Comparison of ENCODE assay signal across 8 cellular contexts in genomic region chr22:41300661-41301060, GRCh38. TPM values are rescaled to one million over a fixed set of nuclear protein-coding genes. Genes with fewer than 3 reads are reported as not detected.
A peak's percentile ranks its signal among the peaks of the same experiment; 100 is the strongest.
DNase-seq lines count a peak whose midpoint lies in the region; ATAC-seq and TF ChIP-seq lines count a peak whose summit lies in the region.

No MANE protein-coding gene starts in this region.

- TF ChIP-seq CTCF in HCT116 (IDR thresholded peaks at IDR 0.05 in 2 of 3, conservative IDR thresholded peaks at IDR 0.05 in 1 of 3; ENCODE audit: borderline replicate concordance in 1 of 3, insufficient read depth in 1 of 3, low read depth in 2 of 3, low read length in 2 of 3): no peak
- TF ChIP-seq CTCF in hepatocyte (IDR thresholded peaks at IDR 0.05; ENCODE audit: poor library complexity): no peak
- TF ChIP-seq CTCF in smooth muscle cell (IDR thresholded peaks at IDR 0.05; ENCODE audit: borderline replicate concordance, insufficient read depth, poor library complexity, severe bottlenecking): no peak

- no peaks in the 10 kb centered on the region for H3K27me3 ChIP-seq in HCT116 (ENCODE audit: insufficient read depth, low read length)
- H3K27me3 ChIP-seq in hepatocyte: no peaks in the 10 kb centered on the region
- H3K27me3 ChIP-seq in smooth muscle cell (ENCODE audit: low read depth): no peaks in the 10 kb centered on the region

- H3K79me2 ChIP-seq in HCT116 (ENCODE audit: insufficient read depth, low read length) (peaks cover 45% of the 10 kb centered on the region), hepatocyte (peaks cover 51% of the 10 kb centered on the region), smooth muscle cell (ENCODE audit: low read depth) (peaks cover 52% of the 10 kb centered on the region)

- peaks cover 1% of the 10 kb centered on the region for H3K36me3 Mint-ChIP-seq in activated CD4-positive, alpha-beta memory T cell treated with anti-CD3 and anti-CD28 coated beads for 36 hours

- H3K4me1 Mint-ChIP-seq in activated CD4-positive, alpha-beta memory T cell treated with anti-CD3 and anti-CD28 coated beads for 36 hours (ENCODE audit: low read depth): peaks cover 28% of the 10 kb centered on the region

- no peak for ATAC-seq in HCT116

- H3K4me3 Mint-ChIP-seq in activated CD4-positive, alpha-beta memory T cell treated with anti-CD3 and anti-CD28 coated beads for 36 hours: peak overlapping the region; percentile 72

- CTCF ChIA-PET in HCT116 (lab: Charles Lee): interaction anchor here (1.0 to 1.2 kb wide), 5 partner anchors 10 to 378 kb away, joined by 3 to 6 read pairs (median 4); no protein-coding TSS in a partner anchor
- CTCF ChIA-PET in activated CD4-positive, alpha-beta memory T cell treated with anti-CD3 and anti-CD28 coated beads for 36 hours (lab: Charles Lee): interaction anchor here (1.1 to 1.2 kb wide), 4 partner anchors 14 to 378 kb away, joined by 3 to 24 read pairs (median 6); partner anchors contain the start of genes ACO2, PHF5A and RANGAP1

- TF ChIP-seq RAD21 in HCT116 (IDR thresholded peaks at IDR 0.05; ENCODE audit: low read depth): no peak

- H3K4me2 ChIP-seq in HCT116 (ENCODE audit: low read length): peak overlapping the region; percentile 79
- H3K4me2 ChIP-seq in hepatocyte: peak overlapping the region; percentile 93
- peak overlapping the region; percentile 99 for H3K4me2 ChIP-seq in smooth muscle cell

- H3K4me1 ChIP-seq in HCT116 (ENCODE audit: control insufficient read depth in 1 of 2, insufficient read depth in 2 of 2, low read length in 2 of 2) (peaks cover 11 to 37% of the 10 kb centered on the region in 2 experiments), hepatocyte (ENCODE audit: insufficient read depth) (peaks cover 19% of the 10 kb centered on the region), smooth muscle cell (ENCODE audit: low read depth) (peaks cover 10% of the 10 kb centered on the region)

- intact Hi-C loops in HCT116 (cut with micrococcal nuclease): no loop called here
- intact Hi-C loops in activated CD4-positive, alpha-beta memory T cell treated with anti-CD3 and anti-CD28 coated beads for 36 hours (cut with micrococcal nuclease): loop anchor here (1.0 to 5.0 kb wide), 4 partner anchors 14 to 278 kb away; partner anchors contain the start of genes ACO2, PHF5A, RANGAP1 and TEF

- 56% methylated on average over 7 of the region's 7 CpGs for WGBS in hepatocyte (ENCODE audit: low lambda C conversion rate, missing lambda C conversion rate)
- 66% methylated on average over 7 of the region's 7 CpGs for WGBS in smooth muscle cell (ENCODE audit: low lambda C conversion rate)

- no peak for TF ChIP-seq POLR2A in HCT116 (IDR thresholded peaks at IDR 0.05; ENCODE audit: borderline replicate concordance, extremely low read depth, insufficient read depth, insufficient read length)

- no peaks in the 10 kb centered on the region for H3F3A ChIP-seq in smooth muscle cell (ENCODE audit: low read depth)

- H3K27ac ChIP-seq in HCT116 (ENCODE audit: low read depth, low read length) (no peak overlapping the region), hepatocyte (peak overlapping the region; percentile 97), smooth muscle cell (ENCODE audit: low read depth) (peak overlapping the region; percentile 75)

- H3K36me3 ChIP-seq in HCT116 (ENCODE audit: control insufficient read depth in 1 of 2, insufficient read depth in 2 of 2, low read length in 2 of 2) (no peaks in the 10 kb centered on the region), hepatocyte (replicated peaks; ENCODE audit: insufficient read depth, low read depth) (no peaks in the 10 kb centered on the region), smooth muscle cell (ENCODE audit: low read depth) (no peaks in the 10 kb centered on the region)

- H3K9me3 ChIP-seq in HCT116 (ENCODE audit: control insufficient read depth in 1 of 2, insufficient read depth in 1 of 2, low read depth in 1 of 2, low read length in 2 of 2) (no peaks in the 10 kb centered on the region), hepatocyte (ENCODE audit: low read depth) (no peaks in the 10 kb centered on the region), smooth muscle cell (replicated peaks; ENCODE audit: low read depth) (no peaks in the 10 kb centered on the region)

- H4K20me1 ChIP-seq in HCT116 (ENCODE audit: insufficient read depth): no peaks in the 10 kb centered on the region
- H4K20me1 ChIP-seq in hepatocyte (ENCODE audit: insufficient read depth, poor library complexity, severe bottlenecking): no peaks in the 10 kb centered on the region
- H4K20me1 ChIP-seq in smooth muscle cell (ENCODE audit: low read depth): peaks cover 9% of the 10 kb centered on the region

- peak overlapping the region; percentile 71 for H3K27ac Mint-ChIP-seq in activated CD4-positive, alpha-beta memory T cell treated with anti-CD3 and anti-CD28 coated beads for 36 hours

- POLR2A ChIA-PET in HCT116 (lab: Charles Lee): interaction anchor here (1.1 kb wide), 1 partner anchor 11 kb away, joined by 5 read pairs; no protein-coding TSS in a partner anchor
- POLR2A ChIA-PET in activated CD4-positive, alpha-beta memory T cell treated with anti-CD3 and anti-CD28 coated beads for 36 hours (lab: Charles Lee): interaction anchor here (1.1 to 2.9 kb wide), 5 partner anchors 12 to 349 kb away, joined by 4 to 33 read pairs (median 4); partner anchors contain the start of genes RANGAP1 and RBX1

- H3K4me3 ChIP-seq in HCT116 (replicated peaks in 1 of 2; ENCODE audit: low read depth in 1 of 2, low read length in 2 of 2): peak overlapping the region; percentile 81 to 86
- H3K4me3 ChIP-seq in hepatocyte: peak overlapping the region; percentile 94
- H3K4me3 ChIP-seq in smooth muscle cell: peak overlapping the region; percentile 100

- BruUV-seq in HCT116 (replicated peaks; lab: Mats Ljungman, UMichigan): no TSS peak

- RAD21 ChIA-PET in HCT116 (lab: Charles Lee; ENCODE audit: low non-redundant PET in 1 of 2, low total read pairs in 2 of 2, uncharacterized antibody in 2 of 2, unreplicated experiment in 2 of 2): interaction anchor here in 1 of 2 experiments (0.6 kb wide), 1 partner anchor 81 kb away, joined by 3 read pairs; no protein-coding TSS in a partner anchor

- DNase-seq in HCT116 (ENCODE audit: low read depth, low spot score): no peak
- DNase-seq in activated CD4-positive, alpha-beta memory T cell treated with anti-CD3 and anti-CD28 coated beads for 36 hours: no peak
- DNase-seq in hepatocyte (ENCODE audit: low spot score): no peak
- no peak for DNase-seq in smooth muscle cell (lab: John Stamatoyannopoulos, UW; ENCODE audit: unreplicated experiment)
- DNase-seq in kidney glomerular epithelial cell (lab: John Stamatoyannopoulos, UW): no peak
- no peak for DNase-seq in foreskin melanocyte
- DNase-seq in 8988T: no peak
- DNase-seq in islet precursor cell: no peak

- peak overlapping the region; percentile 83 for H2AFZ ChIP-seq in HCT116 (ENCODE audit: low read depth, low read length, poor library complexity, severe bottlenecking)
- peak overlapping the region; percentile 94 for H2AFZ ChIP-seq in hepatocyte
- H2AFZ ChIP-seq in smooth muscle cell (ENCODE audit: low read depth): peak overlapping the region; percentile 85

- H3K27me3 Mint-ChIP-seq in activated CD4-positive, alpha-beta memory T cell treated with anti-CD3 and anti-CD28 coated beads for 36 hours: no peaks in the 10 kb centered on the region

- H3K9ac ChIP-seq in HCT116 (ENCODE audit: low read length): peak overlapping the region; percentile 98
- H3K9ac ChIP-seq in smooth muscle cell (ENCODE audit: low read depth): no peak overlapping the region

- H3K9me2 ChIP-seq in HCT116 (ENCODE audit: insufficient read depth) (no peaks in the 10 kb centered on the region), hepatocyte (replicated peaks; ENCODE audit: insufficient read depth) (no peaks in the 10 kb centered on the region)

- H3K9me3 Mint-ChIP-seq in activated CD4-positive, alpha-beta memory T cell treated with anti-CD3 and anti-CD28 coated beads for 36 hours: no peaks in the 10 kb centered on the region

TF ChIP-seq in HCT116, 20 proteins besides CTCF, POLR2A, EP300 and RAD21 (continues in another document):
- TF ChIP-seq FOSL1 (IDR thresholded peaks at IDR 0.05; ENCODE audit: low read depth): no peak
- no peak for TF ChIP-seq ZBTB33 (IDR thresholded peaks at IDR 0.05; ENCODE audit: extremely low read depth, insufficient replicate concordance, low read length)
- no peak for TF ChIP-seq EZH2 (IDR thresholded peaks at IDR 0.05)
- TF ChIP-seq ZNF274 (IDR thresholded peaks at IDR 0.05; ENCODE audit: low read depth, low read length): no peak
- TF ChIP-seq SIN3A (IDR thresholded peaks at IDR 0.05; ENCODE audit: low read depth): no peak

RNA-seq across cellular contexts. Expression of gene ZC3H7B, which starts 0.7 kb away (rescaled TPM):
- total RNA-seq in HCT116 (2021; ENCODE audit: unreplicated experiment): 42.0 TPM
- polyA plus RNA-seq in HCT116 (2012): 31.6 and 33.2 TPM in 2 replicates
- 10 to 100 TPM; 37.7 to 39.3 TPM for total RNA-seq in activated CD4-positive, alpha-beta memory T cell treated with anti-CD3 and anti-CD28 coated beads for 36 hours
- 27.1 and 30.5 TPM in 2 replicates for total RNA-seq in hepatocyte
- 6.4 and 6.9 TPM in 2 replicates for polyA plus RNA-seq in hepatocyte
- 20.3 and 20.6 TPM in 2 replicates for total RNA-seq in smooth muscle cell
- polyA plus RNA-seq in smooth muscle cell: 3.7 and 5.5 TPM in 2 replicates

RNA-seq across cellular contexts. Expression of gene RANGAP1, which starts 14.7 kb away (rescaled TPM):
- total RNA-seq in HCT116 (2021; ENCODE audit: unreplicated experiment) (121 TPM), hepatocyte (34.2 and 35.2 TPM in 2 replicates), smooth muscle cell (20.6 and 24.8 TPM in 2 replicates)
- polyA plus RNA-seq in HCT116 (2012): 106 and 114 TPM in 2 replicates
- total RNA-seq in activated CD4-positive, alpha-beta memory T cell treated with anti-CD3 and anti-CD28 coated beads for 36 hours: 100 to 1,000 TPM; 154 to 156 TPM
- polyA plus RNA-seq in hepatocyte (34.6 and 38.1 TPM in 2 replicates), smooth muscle cell (21.7 and 38.4 TPM in 2 replicates)

RNA-seq across cellular contexts. Expression of gene CHADL, which starts 59.9 kb away (rescaled TPM):
- total RNA-seq in HCT116 (2021; ENCODE audit: unreplicated experiment) (0.47 TPM), hepatocyte (1.00 and 4.5 TPM in 2 replicates), smooth muscle cell (1.2 TPM in 1 of 2 replicates, not detected in the other)
- 0.03 TPM in 1 of 2 replicates, not detected in the other for polyA plus RNA-seq in HCT116 (2012)
- under 1 TPM; 0.12 to 0.21 TPM for total RNA-seq in activated CD4-positive, alpha-beta memory T cell treated with anti-CD3 and anti-CD28 coated beads for 36 hours
- polyA plus RNA-seq in hepatocyte (1.2 and 1.4 TPM in 2 replicates), smooth muscle cell (0.17 and 2.2 TPM in 2 replicates)
